Comparison of ENCODE assay signal across 15 cellular contexts in genomic region chr15:54481819-54482218, GRCh38.
"Had no signal": no experiment of that assay in that cellular context is flagged by ENCODE, and none has a peak within 500 bp of the region (broad histone marks: within the 10 kb centered on the region; RNA-seq: fewer than 3 reads in every experiment).

No MANE protein-coding gene starts in this region.

- H3K27me3 Mint-ChIP-seq: activated B cell treated with CpG ODN at 0.5 μM for 24 hours; activated CD4-positive, alpha-beta T cell treated with anti-CD3 and anti-CD28 coated beads, Interleukin-2, amount 10 ng/mL, durations not matched to agents 24 days and 14 days; activated naive CD8-positive, alpha-beta T cell treated with anti-CD3 and anti-CD28 coated beads, Interleukin-2, amount 50 U/mL, for 24 hours; stimulated activated naive CD8-positive, alpha-beta T cell treated with anti-CD3 and anti-CD28 coated beads, Interleukin-15, amount 100 ng/mL, for 72 hours had no signal

- H3K27ac Mint-ChIP-seq: activated B cell treated with CpG ODN at 0.5 μM for 24 hours; activated CD4-positive, alpha-beta T cell treated with anti-CD3 and anti-CD28 coated beads, Interleukin-2, amount 10 ng/mL, durations not matched to agents 24 days and 14 days; activated naive CD8-positive, alpha-beta T cell treated with anti-CD3 and anti-CD28 coated beads, Interleukin-2, amount 50 U/mL, for 24 hours; nephron progenitor cell; stimulated activated naive CD8-positive, alpha-beta T cell treated with anti-CD3 and anti-CD28 coated beads, Interleukin-15, amount 100 ng/mL, for 72 hours had no signal

- H3K4me3 ChIP-seq: ascending aorta, dorsolateral prefrontal cortex, esophagus squamous epithelium, heart left ventricle, left lung, testis had no signal

- H3K9me3 ChIP-seq: testis had no signal

- H3K4me3 Mint-ChIP-seq: activated B cell treated with CpG ODN at 0.5 μM for 24 hours; activated CD4-positive, alpha-beta T cell treated with anti-CD3 and anti-CD28 coated beads, Interleukin-2, amount 10 ng/mL, durations not matched to agents 24 days and 14 days; activated naive CD8-positive, alpha-beta T cell treated with anti-CD3 and anti-CD28 coated beads, Interleukin-2, amount 50 U/mL, for 24 hours; nephron progenitor cell; stimulated activated naive CD8-positive, alpha-beta T cell treated with anti-CD3 and anti-CD28 coated beads, Interleukin-15, amount 100 ng/mL, for 72 hours had no signal

- H3K27ac ChIP-seq: ascending aorta, dorsolateral prefrontal cortex, esophagus squamous epithelium, heart left ventricle, left lung, testis had no signal

- H3K36me3 ChIP-seq: ascending aorta, esophagus squamous epithelium, heart left ventricle, left lung had no signal

- DNase-seq: activated B cell treated with CpG ODN at 0.5 μM for 24 hours; activated CD4-positive, alpha-beta T cell treated with anti-CD3 and anti-CD28 coated beads, Interleukin-2, amount 10 ng/mL, durations not matched to agents 24 days and 14 days; activated naive CD4-positive, alpha-beta T cell treated with Interleukin-2 at 50 U/mL for 16 hours; activated naive CD8-positive, alpha-beta T cell treated with anti-CD3 and anti-CD28 coated beads, Interleukin-2, amount 50 U/mL, for 24 hours; dorsolateral prefrontal cortex; esophagus squamous epithelium; foreskin fibroblast; heart left ventricle; mesenchymal stem cell; nephron progenitor cell; stimulated activated CD4-positive, alpha-beta T cell treated with anti-CD3 and anti-CD28 coated beads, Interleukin-4, amount 100 ng/mL, for 4 hours; stimulated activated naive CD8-positive, alpha-beta T cell treated with anti-CD3 and anti-CD28 coated beads, Interleukin-15, amount 100 ng/mL, for 72 hours; testis had no signal

- H3K4me1 ChIP-seq: ascending aorta, esophagus squamous epithelium, heart left ventricle, left lung, testis had no signal

- H3K4me1 Mint-ChIP-seq: activated B cell treated with CpG ODN at 0.5 μM for 24 hours; activated CD4-positive, alpha-beta T cell treated with anti-CD3 and anti-CD28 coated beads, Interleukin-2, amount 10 ng/mL, durations not matched to agents 24 days and 14 days; activated naive CD8-positive, alpha-beta T cell treated with anti-CD3 and anti-CD28 coated beads, Interleukin-2, amount 50 U/mL, for 24 hours; nephron progenitor cell; stimulated activated naive CD8-positive, alpha-beta T cell treated with anti-CD3 and anti-CD28 coated beads, Interleukin-15, amount 100 ng/mL, for 72 hours had no signal

- H3K27me3 ChIP-seq: ascending aorta, dorsolateral prefrontal cortex, esophagus squamous epithelium, heart left ventricle, left lung, testis had no signal

- ATAC-seq: activated naive CD8-positive, alpha-beta T cell treated with anti-CD3 and anti-CD28 coated beads, Interleukin-2, amount 50 U/mL, for 24 hours; heart left ventricle; left lung; stimulated activated naive CD8-positive, alpha-beta T cell treated with anti-CD3 and anti-CD28 coated beads, Interleukin-15, amount 100 ng/mL, for 72 hours had no signal

- H3K9me3 Mint-ChIP-seq: nephron progenitor cell had no signal
